ENCODE assay signal across 26 cellular contexts in the genomic region with DNA sequence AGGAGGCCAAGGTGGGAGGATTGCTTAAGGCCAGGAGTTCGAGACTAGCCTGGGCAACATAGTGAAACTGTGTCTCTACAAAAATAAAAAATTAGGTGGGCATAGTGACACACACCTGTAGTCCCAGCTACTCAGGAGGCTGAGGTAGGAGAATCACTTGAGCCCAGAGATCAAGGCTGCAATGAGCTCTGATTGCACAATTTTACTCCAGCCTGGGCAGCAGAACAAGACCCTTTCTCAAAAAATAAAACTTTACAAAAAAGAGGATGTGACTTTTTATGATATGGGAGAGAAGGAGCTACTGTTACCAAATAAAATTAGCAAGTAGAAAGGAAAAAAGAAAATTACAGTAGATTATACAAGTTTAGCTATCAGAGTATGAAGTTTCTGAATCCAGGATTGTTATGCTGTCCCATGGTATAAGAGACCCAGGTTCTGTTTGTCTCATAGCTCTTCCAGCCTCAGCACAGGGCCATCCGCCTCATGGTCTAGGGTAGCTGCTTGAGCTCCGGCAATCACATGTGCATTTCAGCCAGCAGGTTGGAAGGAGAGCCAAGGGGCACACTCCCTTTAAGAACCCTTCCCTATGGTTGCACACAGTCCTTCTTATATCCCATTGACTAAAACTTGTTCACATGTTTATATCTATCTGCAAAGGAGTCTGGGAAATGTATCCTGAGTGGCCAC. TPM values are rescaled to one million over a fixed set of nuclear protein-coding genes. Genes with fewer than 3 reads are reported as not detected.
A peak's percentile ranks its signal among the peaks of the same experiment; 100 is the strongest.
DNase-seq lines count a peak whose midpoint lies in the region; ATAC-seq, FAIRE-seq and TF ChIP-seq lines count a peak whose summit lies in the region.
"Had no signal": no experiment of that assay in that cellular context is flagged by ENCODE, and none has a peak within 500 bp of the region (broad histone marks: within the 10 kb centered on the region; RNA-seq: fewer than 3 reads in every experiment).

No MANE protein-coding gene starts in this region.

- H3K4me3 ChIP-seq in coronary artery = no peak overlapping the region
- H3K4me3 ChIP-seq in rectal smooth muscle tissue (ENCODE audit: low read length) = no peak overlapping the region
- H3K4me3 ChIP-seq: body of pancreas, left lung had no signal

- peak overlapping the region; percentile 70 to 87 for H3K27ac Mint-ChIP-seq in stimulated activated naive CD8-positive, alpha-beta T cell treated with anti-CD3 and anti-CD28 coated beads, Interleukin-15, amount 100 ng/mL, for 72 hours
- no peak overlapping the region for H3K27ac Mint-ChIP-seq in endothelial cell (ENCODE audit: unreplicated experiment)
- H3K27ac Mint-ChIP-seq: activated naive CD4-positive, alpha-beta T cell treated with anti-CD3 and anti-CD28 coated beads, Interleukin-2, amount 10 ng/mL, durations not matched to agents 7 days and 5 days; stimulated activated naive CD8-positive, alpha-beta T cell treated with anti-CD3 and anti-CD28 coated beads, Interleukin-15, Interleukin-2, amounts not matched to agents 100 ng/mL and 50 ng/mL, for 24 hours; T-helper 2 cell treated with Interferon-gamma antibody and Interleukin-4, amounts not matched to agents 5 μg/mL and 100 μg/mL, for 36 hours had no signal

- no peaks in the 10 kb centered on the region for H3K27me3 ChIP-seq in rectal smooth muscle tissue (ENCODE audit: control insufficient read depth, insufficient read depth, low read length)
- H3K27me3 ChIP-seq: body of pancreas, foreskin keratinocyte, left lung had no signal

- H3K4me3 Mint-ChIP-seq in stimulated activated naive CD8-positive, alpha-beta T cell treated with anti-CD3 and anti-CD28 coated beads, Interleukin-15, amount 100 ng/mL, for 72 hours = no peak overlapping the region
- H3K4me3 Mint-ChIP-seq in endothelial cell (ENCODE audit: unreplicated experiment) = no peak overlapping the region
- H3K4me3 Mint-ChIP-seq: activated naive CD4-positive, alpha-beta T cell treated with anti-CD3 and anti-CD28 coated beads, Interleukin-2, amount 10 ng/mL, durations not matched to agents 7 days and 5 days; stimulated activated naive CD8-positive, alpha-beta T cell treated with anti-CD3 and anti-CD28 coated beads, Interleukin-15, Interleukin-2, amounts not matched to agents 100 ng/mL and 50 ng/mL, for 24 hours; T-helper 2 cell treated with Interferon-gamma antibody and Interleukin-4, amounts not matched to agents 5 μg/mL and 100 μg/mL, for 36 hours had no signal

- TF ChIP-seq CTCF in coronary artery (IDR thresholded peaks at IDR 0.05) (no peak), endothelial cell (IDR thresholded peaks at IDR 0.05; ENCODE audit: unreplicated experiment) (no peak)

- peaks cover 4% of the 10 kb centered on the region for H3K4me1 ChIP-seq in rectal smooth muscle tissue (ENCODE audit: control insufficient read depth, insufficient read depth, low read length)
- H3K4me1 ChIP-seq: foreskin keratinocyte had no signal

- no peaks in the 10 kb centered on the region for H3K9me3 Mint-ChIP-seq in stimulated activated naive CD8-positive, alpha-beta T cell treated with anti-CD3 and anti-CD28 coated beads, Interleukin-15, amount 100 ng/mL, for 72 hours
- no peaks in the 10 kb centered on the region for H3K9me3 Mint-ChIP-seq in endothelial cell (ENCODE audit: unreplicated experiment)
- H3K9me3 Mint-ChIP-seq: activated naive CD4-positive, alpha-beta T cell treated with anti-CD3 and anti-CD28 coated beads, Interleukin-2, amount 10 ng/mL, durations not matched to agents 7 days and 5 days; stimulated activated naive CD8-positive, alpha-beta T cell treated with anti-CD3 and anti-CD28 coated beads, Interleukin-15, Interleukin-2, amounts not matched to agents 100 ng/mL and 50 ng/mL, for 24 hours; T-helper 2 cell treated with Interferon-gamma antibody and Interleukin-4, amounts not matched to agents 5 μg/mL and 100 μg/mL, for 36 hours had no signal

- no peaks in the 10 kb centered on the region for H3K27me3 Mint-ChIP-seq in stimulated activated naive CD8-positive, alpha-beta T cell treated with anti-CD3 and anti-CD28 coated beads, Interleukin-15, amount 100 ng/mL, for 72 hours
- peaks cover 3% of the 10 kb centered on the region for H3K27me3 Mint-ChIP-seq in endothelial cell (ENCODE audit: unreplicated experiment)
- H3K27me3 Mint-ChIP-seq: activated naive CD4-positive, alpha-beta T cell treated with anti-CD3 and anti-CD28 coated beads, Interleukin-2, amount 10 ng/mL, durations not matched to agents 7 days and 5 days; stimulated activated naive CD8-positive, alpha-beta T cell treated with anti-CD3 and anti-CD28 coated beads, Interleukin-15, Interleukin-2, amounts not matched to agents 100 ng/mL and 50 ng/mL, for 24 hours had no signal

- peaks cover 3% of the 10 kb centered on the region for H3K36me3 Mint-ChIP-seq in endothelial cell (ENCODE audit: low read depth, unreplicated experiment)

- no peak overlapping the region for H3K9ac ChIP-seq in rectal smooth muscle tissue (ENCODE audit: low read length)

- no peak for DNase-seq in stimulated activated naive CD8-positive, alpha-beta T cell treated with anti-CD3 and anti-CD28 coated beads, Interleukin-15, amount 100 ng/mL, for 72 hours
- no peak for DNase-seq in stimulated activated naive CD8-positive, alpha-beta T cell treated with anti-CD3 and anti-CD28 coated beads, Interleukin-15, Interleukin-2, amounts not matched to agents 100 U/mL and 50 U/mL, for 24 hours
- DNase-seq in coronary artery (ENCODE audit: low spot score) = no peak
- no peak for DNase-seq in NK-92 treated with Interleukin-12 subunit alpha and Interleukin-12 subunit beta, amount 100 ng/mL, for 24 hours (lab: John Stamatoyannopoulos, UW)
- no peak for DNase-seq in endothelial cell (ENCODE audit: low spot score)
- no peak for DNase-seq in frontal cortex (ENCODE audit: low spot score in 2 of 2)
- no peak for DNase-seq in RCC 7860 (ENCODE audit: low spot score)
- DNase-seq: activated CD8-positive, alpha-beta memory T cell treated with anti-CD3 and anti-CD28 coated beads, Interleukin-2, amount 50 U/mL, for 48 hours; activated naive CD4-positive, alpha-beta T cell treated with anti-CD3 and anti-CD28 coated beads, Interleukin-2, amount 10 ng/mL, durations not matched to agents 7 days and 5 days; Calu3; cortex of kidney; foreskin keratinocyte; left lung; MM.1S; NCI-H2081; NCI-H510A; SIG-M5; stimulated activated CD4-positive, alpha-beta T cell treated with anti-CD3 and anti-CD28 coated beads, Interleukin-15, amount 100 ng/mL, for 24 hours had no signal

- H3K27ac ChIP-seq in coronary artery (peak overlapping the region; percentile 82 to 88), rectal smooth muscle tissue (ENCODE audit: low read depth, low read length) (peak overlapping the region; percentile 25)
- H3K27ac ChIP-seq: body of pancreas, foreskin keratinocyte had no signal

- FAIRE-seq in frontal cortex (lab: Jason Lieb, UNC) (no peak), RCC 7860 (lab: Jason Lieb, UNC) (no peak)

- no peaks in the 10 kb centered on the region for H3K36me3 ChIP-seq in rectal smooth muscle tissue (ENCODE audit: control insufficient read depth, insufficient read depth, low read length)
- H3K36me3 ChIP-seq: left lung had no signal

- peaks cover 57% of the 10 kb centered on the region for H3K4me1 Mint-ChIP-seq in stimulated activated naive CD8-positive, alpha-beta T cell treated with anti-CD3 and anti-CD28 coated beads, Interleukin-15, amount 100 ng/mL, for 72 hours
- H3K4me1 Mint-ChIP-seq in endothelial cell (ENCODE audit: unreplicated experiment) = no peaks in the 10 kb centered on the region

- ATAC-seq in stimulated activated naive CD8-positive, alpha-beta T cell treated with anti-CD3 and anti-CD28 coated beads, Interleukin-15, amount 100 ng/mL, for 72 hours = no peak
- ATAC-seq in stimulated activated naive CD8-positive, alpha-beta T cell treated with anti-CD3 and anti-CD28 coated beads, Interleukin-15, Interleukin-2, amounts not matched to agents 100 U/mL and 50 U/mL, for 24 hours = no peak
- ATAC-seq: activated CD4-positive, CD25-positive, alpha-beta regulatory T cell treated with anti-CD3 and anti-CD28 coated beads, Interleukin-2, amount 50 U/mL, for 24 hours; body of pancreas; foreskin keratinocyte had no signal

RNA-seq across cellular contexts. Expression of a gene that starts 13.5 kb away (rescaled TPM):
- total RNA-seq in endothelial cell (ENCODE audit: unreplicated experiment) (19.3 TPM), frontal cortex (9.8 TPM)

RNA-seq across cellular contexts. Expression of a gene that starts 57.2 kb away (rescaled TPM):
- total RNA-seq in endothelial cell (ENCODE audit: unreplicated experiment) = 0.10 TPM
- not detected for total RNA-seq in frontal cortex
- total RNA-seq: Calu3, foreskin keratinocyte, G401, myocyte, posterior vena cava had no signal
